Comparison of ENCODE assay signal across 18 cellular contexts in the genomic region with DNA sequence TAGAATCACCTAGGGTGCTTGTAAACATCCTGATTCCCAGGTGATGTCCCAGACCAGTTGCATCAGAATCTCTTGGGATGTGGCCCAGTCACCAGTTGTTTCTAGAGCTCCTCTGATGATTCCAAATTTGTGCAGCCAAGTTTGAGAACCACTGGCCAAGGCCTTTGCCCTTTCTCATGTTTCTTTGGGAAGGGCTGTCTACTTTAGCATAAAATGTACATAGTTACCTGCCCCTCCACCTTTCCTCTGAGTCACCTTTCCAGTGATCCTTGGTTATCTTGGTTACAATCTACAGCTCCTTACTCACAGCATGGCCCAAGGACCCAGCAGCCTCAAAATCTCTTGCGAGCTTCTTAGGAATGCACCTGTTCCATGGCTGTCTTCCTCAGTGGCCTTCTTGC.
A peak's percentile ranks its signal among the peaks of the same experiment; 100 is the strongest.
DNase-seq lines count a peak whose midpoint lies in the region; ATAC-seq and TF ChIP-seq lines count a peak whose summit lies in the region.
"Had no signal": no experiment of that assay in that cellular context is flagged by ENCODE, and none has a peak within 500 bp of the region (broad histone marks: within the 10 kb centered on the region; RNA-seq: fewer than 3 reads in every experiment).

No MANE protein-coding gene starts in this region.

- H3K23ac ChIP-seq in mesendoderm (ENCODE audit: low read length): no peak overlapping the region

- H3K9me2 ChIP-seq in HCT116 (ENCODE audit: insufficient read depth) (no peaks in the 10 kb centered on the region), PC-9 (ENCODE audit: insufficient read depth) (no peaks in the 10 kb centered on the region; the same call in 1 of the 2 replicates)

- no peak overlapping the region for H3K56ac ChIP-seq in mesendoderm (ENCODE audit: low read length)

- no peak overlapping the region for H3K4me3 ChIP-seq in HCT116 (replicated peaks in 1 of 2; ENCODE audit: low read depth in 1 of 2, low read length in 2 of 2)
- no peak overlapping the region for H3K4me3 ChIP-seq in PC-9
- H3K4me3 ChIP-seq in mesendoderm (ENCODE audit: low read length): no peak overlapping the region
- H3K4me3 ChIP-seq: GM23248, K562 had no signal

- H2AFZ ChIP-seq in HCT116 (ENCODE audit: low read depth, low read length, poor library complexity, severe bottlenecking) (peak overlapping the region; percentile 66), PC-9 (no peak overlapping the region)
- H2AFZ ChIP-seq: GM23248 had no signal

- H3K36me3 ChIP-seq in HCT116 (ENCODE audit: control insufficient read depth in 1 of 2, insufficient read depth in 2 of 2, low read length in 2 of 2) (no peaks in the 10 kb centered on the region), PC-9 (ENCODE audit: low read depth) (no peaks in the 10 kb centered on the region), mesendoderm (ENCODE audit: control insufficient read depth, insufficient read depth, low read length) (no peaks in the 10 kb centered on the region)

- no CpG with 5 or more reads among the region's 1 CpG for WGBS in mesendoderm (ENCODE audit: extremely low coverage, insufficient coverage, low lambda C conversion rate)

- H3K9ac ChIP-seq in HCT116 (ENCODE audit: low read length) (no peak overlapping the region), mesendoderm (ENCODE audit: low read length) (no peak overlapping the region)
- H3K9ac ChIP-seq: GM23248 had no signal

- ATAC-seq in HCT116 (peak; percentile 29; the same call in 1 of the 2 replicates), HG03025 (IDR thresholded peaks at IDR 0.05; ENCODE audit: low FRiP score, unreplicated experiment) (no peak)
- ATAC-seq: K562, Right ventricle myocardium inferior had no signal

- no peaks in the 10 kb centered on the region for H3K79me2 ChIP-seq in HCT116 (ENCODE audit: insufficient read depth, low read length)
- H3K79me2 ChIP-seq in PC-9 (ENCODE audit: low read depth): no peaks in the 10 kb centered on the region
- no peaks in the 10 kb centered on the region for H3K79me2 ChIP-seq in mesendoderm (ENCODE audit: control insufficient read depth, insufficient read depth, low read length)

- no peak overlapping the region for H3K4ac ChIP-seq in mesendoderm (ENCODE audit: low read depth, low read length)

- no peak overlapping the region for H4K5ac ChIP-seq in mesendoderm (ENCODE audit: low read length)

- RAD21 ChIA-PET in HCT116 (lab: Charles Lee; ENCODE audit: low non-redundant PET in 1 of 2, low total read pairs in 2 of 2, uncharacterized antibody in 2 of 2, unreplicated experiment in 2 of 2): no interaction called here

- no peaks in the 10 kb centered on the region for H3K79me1 ChIP-seq in mesendoderm (ENCODE audit: low read length)

- H3K4me1 ChIP-seq in HCT116 (ENCODE audit: control insufficient read depth in 1 of 2, insufficient read depth in 2 of 2, low read length in 2 of 2) (peaks cover 27 to 55% of the 10 kb centered on the region in 2 experiments; a peak in 3 of 4 replicates), PC-9 (replicated peaks; ENCODE audit: insufficient read depth) (peaks cover 64% of the 10 kb centered on the region), mesendoderm (ENCODE audit: control insufficient read depth, low read depth, low read length) (peaks cover 6% of the 10 kb centered on the region)

- H3K4me2 ChIP-seq in HCT116 (ENCODE audit: low read length) (peak overlapping the region; percentile 26), PC-9 (peak overlapping the region; percentile 29), mesendoderm (ENCODE audit: low read length) (no peak overlapping the region)

- peaks cover 48% of the 10 kb centered on the region for H3F3A ChIP-seq in PC-9 (ENCODE audit: insufficient read depth, low read depth)

- DNase-seq in HCT116 (ENCODE audit: low read depth, low spot score) (peak; percentile 15), PC-9 (peak; percentile 43 to 87), epithelial cell of prostate (ENCODE audit: low read depth, low spot score) (no peak), mesendoderm (peak; percentile 57), epidermal melanocyte (ENCODE audit: insufficient read length, low spot score) (no peak), DMS79 treated with DMSO at 0.1 percent for 48 hours (lab: John Stamatoyannopoulos, UW) (no peak)
- DNase-seq: ACHN, C1 segment of cervical spinal cord, DMS79, GM23248, NCI-H1417 treated with DMSO at 0.1 percent for 48 hours, NCI-H187 treated with DMSO at 0.1 percent for 48 hours, NCI-H345, NCI-H524 treated with DMSO at 0.1 percent for 48 hours, SW 1271 had no signal

- H2BK15ac ChIP-seq in mesendoderm (replicated peaks; ENCODE audit: low read depth): no peak overlapping the region

- H2BK5ac ChIP-seq in mesendoderm (ENCODE audit: low read length): no peak overlapping the region

- H4K20me1 ChIP-seq in HCT116 (ENCODE audit: insufficient read depth): no peaks in the 10 kb centered on the region
- H4K20me1 ChIP-seq in PC-9 (ENCODE audit: insufficient read depth): no peaks in the 10 kb centered on the region

- H2AK5ac ChIP-seq in mesendoderm (ENCODE audit: low read length): no peak overlapping the region

- H3K27me3 ChIP-seq in HCT116 (ENCODE audit: insufficient read depth, low read length) (no peaks in the 10 kb centered on the region), PC-9 (ENCODE audit: insufficient read depth, low read depth) (no peaks in the 10 kb centered on the region), mesendoderm (ENCODE audit: insufficient read depth, low read length, poor library complexity) (no peaks in the 10 kb centered on the region)

- CTCF ChIA-PET in HCT116 (lab: Charles Lee): no interaction called here
- CTCF ChIA-PET in PC-9 (lab: Charles Lee): no interaction called here

- no peak overlapping the region for H4K8ac ChIP-seq in mesendoderm (ENCODE audit: low read depth, low read length)

- no peak for TF ChIP-seq POLR2A in HCT116 (IDR thresholded peaks at IDR 0.05; ENCODE audit: borderline replicate concordance, extremely low read depth, insufficient read depth, insufficient read length)

- H3K18ac ChIP-seq in mesendoderm (ENCODE audit: low read length): no peak overlapping the region

- TF ChIP-seq RAD21 in HCT116 (IDR thresholded peaks at IDR 0.05; ENCODE audit: low read depth): no peak

- TF ChIP-seq CTCF in HCT116 (IDR thresholded peaks at IDR 0.05 in 2 of 3, conservative IDR thresholded peaks at IDR 0.05 in 1 of 3; ENCODE audit: borderline replicate concordance in 1 of 3, insufficient read depth in 1 of 3, low read depth in 2 of 3, low read length in 2 of 3): no peak
- no peak for TF ChIP-seq CTCF in PC-9 (conservative IDR thresholded peaks at IDR 0.05)

- H2BK120ac ChIP-seq in mesendoderm (ENCODE audit: low read depth, low read length): no peak overlapping the region

- H3K27ac ChIP-seq in HCT116 (ENCODE audit: low read depth, low read length): no peak overlapping the region
- peak overlapping the region; percentile 51 for H3K27ac ChIP-seq in PC-9
- peak overlapping the region; percentile 80 for H3K27ac ChIP-seq in epithelial cell of prostate
- no peak overlapping the region for H3K27ac ChIP-seq in mesendoderm (ENCODE audit: low read depth, low read length)
- H3K27ac ChIP-seq: GM23248 had no signal

- POLR2A ChIA-PET in HCT116 (lab: Charles Lee) (no interaction called here), PC-9 (lab: Charles Lee; ENCODE audit: unreplicated experiment) (interaction anchor here (0.8 kb wide), 1 partner anchor 443 kb away, joined by 3 read pairs; no protein-coding TSS in a partner anchor)

- BruUV-seq in HCT116 (replicated peaks; lab: Mats Ljungman, UMichigan) (no TSS peak), PC-9 (replicated peaks; lab: Mats Ljungman, UMichigan) (no TSS peak)

- H3K9me3 ChIP-seq in HCT116 (ENCODE audit: control insufficient read depth in 1 of 2, insufficient read depth in 1 of 2, low read depth in 1 of 2, low read length in 2 of 2) (no peaks in the 10 kb centered on the region), PC-9 (ENCODE audit: insufficient read depth, low read depth) (peaks cover 4% of the 10 kb centered on the region; the same call in 1 of the 2 replicates)

- intact Hi-C loops in HCT116 (cut with micrococcal nuclease) (no loop called here), PC-9 (cut with micrococcal nuclease; ENCODE audit: unreplicated experiment) (loop anchor here (5.0 kb wide), 3 partner anchors 137 to 318 kb away; no protein-coding TSS in a partner anchor)

TF ChIP-seq in HCT116, 20 proteins besides CTCF, POLR2A, EP300 and RAD21 (continues in another document):
- TF ChIP-seq EZH2phosphoT487 (IDR thresholded peaks at IDR 0.05; ENCODE audit: borderline replicate concordance) (no peak), SP1 (IDR thresholded peaks at IDR 0.05; ENCODE audit: low read depth) (no peak), EZH2 (IDR thresholded peaks at IDR 0.05) (no peak), YY1 (IDR thresholded peaks at IDR 0.05; ENCODE audit: extremely low read depth, insufficient replicate concordance, low read depth, low read length) (no peak), JUND (IDR thresholded peaks at IDR 0.05) (no peak), SRF (IDR thresholded peaks at IDR 0.05; ENCODE audit: low read depth) (no peak), FOSL1 (IDR thresholded peaks at IDR 0.05; ENCODE audit: low read depth) (no peak)
- TF ChIP-seq, protein P1, sequence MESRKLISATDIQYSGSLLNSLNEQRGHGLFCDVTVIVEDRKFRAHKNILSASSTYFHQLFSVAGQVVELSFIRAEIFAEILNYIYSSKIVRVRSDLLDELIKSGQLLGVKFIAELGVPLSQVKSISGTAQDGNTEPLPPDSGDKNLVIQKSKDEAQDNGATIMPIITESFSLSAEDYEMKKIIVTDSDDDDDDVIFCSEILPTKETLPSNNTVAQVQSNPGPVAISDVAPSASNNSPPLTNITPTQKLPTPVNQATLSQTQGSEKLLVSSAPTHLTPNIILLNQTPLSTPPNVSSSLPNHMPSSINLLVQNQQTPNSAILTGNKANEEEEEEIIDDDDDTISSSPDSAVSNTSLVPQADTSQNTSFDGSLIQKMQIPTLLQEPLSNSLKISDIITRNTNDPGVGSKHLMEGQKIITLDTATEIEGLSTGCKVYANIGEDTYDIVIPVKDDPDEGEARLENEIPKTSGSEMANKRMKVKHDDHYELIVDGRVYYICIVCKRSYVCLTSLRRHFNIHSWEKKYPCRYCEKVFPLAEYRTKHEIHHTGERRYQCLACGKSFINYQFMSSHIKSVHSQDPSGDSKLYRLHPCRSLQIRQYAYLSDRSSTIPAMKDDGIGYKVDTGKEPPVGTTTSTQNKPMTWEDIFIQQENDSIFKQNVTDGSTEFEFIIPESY (IDR thresholded peaks at IDR 0.05; ENCODE audit: extremely low read depth, insufficient replicate concordance, low read length): no peak

Comparison
In these comparisons a context has a peak if more than half of its experiments do, and no peak if none do; other contexts are left out.
1. DNase-seq: peak in HCT116 (single experiment), PC-9 (2 of 2) and mesendoderm (single experiment); none in epithelial cell of prostate (single experiment), epidermal melanocyte (single experiment) and DMS79 treated with DMSO at 0.1 percent for 48 hours (single experiment).
2. H3K27ac ChIP-seq: peak in PC-9 (single experiment) and epithelial cell of prostate (single experiment); none in HCT116 (single experiment) and mesendoderm (single experiment).